Comparison of ENCODE assay signal across 19 cellular contexts in genomic region chr19:18783958-18784785, GRCh38. TPM values are rescaled to one million over a fixed set of nuclear protein-coding genes. Genes with fewer than 3 reads are reported as not detected.
DNase-seq lines count a peak whose midpoint lies in the region; ATAC-seq and TF ChIP-seq lines count a peak whose summit lies in the region.
"Had no signal": no experiment of that assay in that cellular context is flagged by ENCODE, and none has a peak within 500 bp of the region (broad histone marks: within the 10 kb centered on the region; RNA-seq: fewer than 3 reads in every experiment).

No MANE protein-coding gene starts in this region.

- H2AFZ ChIP-seq in osteoblast (ENCODE audit: low read length) (no peak overlapping the region), smooth muscle cell (ENCODE audit: low read depth) (no peak overlapping the region)

- no peak overlapping the region for H3K4me2 ChIP-seq in osteoblast (ENCODE audit: insufficient read depth, low read length)
- no peak overlapping the region for H3K4me2 ChIP-seq in smooth muscle cell

- H3K4me3 ChIP-seq in right cardiac atrium (ENCODE audit: low read length) (no peak overlapping the region), osteoblast (ENCODE audit: insufficient read depth, low read length) (no peak overlapping the region), smooth muscle cell (no peak overlapping the region)
- H3K4me3 ChIP-seq: A549, BLaER1 had no signal

- no peaks in the 10 kb centered on the region for H3K27me3 ChIP-seq in right cardiac atrium (ENCODE audit: control insufficient read depth, insufficient read depth)
- H3K27me3 ChIP-seq in osteoblast (ENCODE audit: insufficient read depth, low read length) = peaks cover 8% of the 10 kb centered on the region
- H3K27me3 ChIP-seq in smooth muscle cell (ENCODE audit: low read depth) = peaks cover 36% of the 10 kb centered on the region

- peaks cover 3% of the 10 kb centered on the region for H4K20me1 ChIP-seq in osteoblast (ENCODE audit: insufficient read depth, low read length)
- H4K20me1 ChIP-seq in smooth muscle cell (ENCODE audit: low read depth) = peaks cover 25% of the 10 kb centered on the region

- H3K9me3 Mint-ChIP-seq in activated CD4-positive, alpha-beta T cell treated with anti-CD3 and anti-CD28 coated beads, Interleukin-2, amount 10 ng/mL, durations not matched to agents 24 days and 14 days = no peaks in the 10 kb centered on the region
- H3K9me3 Mint-ChIP-seq in central memory CD8-positive, alpha-beta T cell = no peaks in the 10 kb centered on the region
- H3K9me3 Mint-ChIP-seq: CD8-positive, alpha-beta T cell had no signal

- no peaks in the 10 kb centered on the region for H3K36me3 ChIP-seq in osteoblast (ENCODE audit: insufficient read depth, low read length)
- no peaks in the 10 kb centered on the region for H3K36me3 ChIP-seq in smooth muscle cell (ENCODE audit: low read depth)
- H3K36me3 ChIP-seq: BLaER1 had no signal

- H3K4me3 Mint-ChIP-seq in activated CD4-positive, alpha-beta T cell treated with anti-CD3 and anti-CD28 coated beads, Interleukin-2, amount 10 ng/mL, durations not matched to agents 24 days and 14 days = peak overlapping the region; percentile 8
- peak overlapping the region; percentile 28 for H3K4me3 Mint-ChIP-seq in central memory CD8-positive, alpha-beta T cell
- H3K4me3 Mint-ChIP-seq: CD8-positive, alpha-beta T cell had no signal

- peaks cover 3% of the 10 kb centered on the region for H3K4me1 ChIP-seq in right cardiac atrium (ENCODE audit: control insufficient read depth, insufficient read depth, low read length)
- no peaks in the 10 kb centered on the region for H3K4me1 ChIP-seq in osteoblast (ENCODE audit: insufficient read depth, low read length)
- no peaks in the 10 kb centered on the region for H3K4me1 ChIP-seq in smooth muscle cell (ENCODE audit: low read depth)

- 87% methylated on average over 19 of the region's 19 CpGs for WGBS in right cardiac atrium
- WGBS in smooth muscle cell (ENCODE audit: low lambda C conversion rate) = 91% methylated on average over 19 of the region's 19 CpGs

- intact Hi-C loops in activated CD4-positive, alpha-beta T cell treated with anti-CD3 and anti-CD28 coated beads, Interleukin-2, amount 10 ng/mL, durations not matched to agents 24 days and 14 days (cut with micrococcal nuclease) = loop anchor here (10.0 kb wide), 1 partner anchor 81 kb away; no protein-coding TSS in a partner anchor
- intact Hi-C loops in right cardiac atrium (cut with DNase I) (no loop called here), left ventricle myocardium superior (cut with micrococcal nuclease) (no loop called here)

- H3K27ac Mint-ChIP-seq in activated CD4-positive, alpha-beta T cell treated with anti-CD3 and anti-CD28 coated beads, Interleukin-2, amount 10 ng/mL, durations not matched to agents 24 days and 14 days = no peak overlapping the region
- H3K27ac Mint-ChIP-seq in central memory CD8-positive, alpha-beta T cell (ENCODE audit: low read depth) = no peak overlapping the region
- H3K27ac Mint-ChIP-seq: CD8-positive, alpha-beta T cell had no signal

- DNase-seq in activated CD4-positive, alpha-beta T cell treated with anti-CD3 and anti-CD28 coated beads, Interleukin-2, amount 10 ng/mL, durations not matched to agents 24 days and 14 days = no peak
- no peak for DNase-seq in activated CD4-positive, alpha-beta T cell treated with anti-CD3 and anti-CD28 coated beads for 48 hours
- peak in 2 of 3 donors; percentile 34 to 51 for DNase-seq in right cardiac atrium
- DNase-seq in left ventricle myocardium superior = no peak
- no peak for DNase-seq in central memory CD8-positive, alpha-beta T cell (ENCODE audit: low spot score in 2 of 2)
- peak; percentile 71 for DNase-seq in osteoblast (ENCODE audit: insufficient read length, low spot score, missing footprints)
- no peak for DNase-seq in smooth muscle cell (lab: John Stamatoyannopoulos, UW; ENCODE audit: unreplicated experiment)
- no peak for DNase-seq in NCI-H187 (lab: John Stamatoyannopoulos, UW)
- DNase-seq: AML-193, DMS 273 treated with DMSO at 0.1 percent for 48 hours, DND-41, HCEC 1CT had no signal

- H3K36me3 Mint-ChIP-seq in activated CD4-positive, alpha-beta T cell treated with anti-CD3 and anti-CD28 coated beads, Interleukin-2, amount 10 ng/mL, durations not matched to agents 24 days and 14 days (ENCODE audit: low read depth) = peaks cover 2% of the 10 kb centered on the region
- peaks cover 4% of the 10 kb centered on the region for H3K36me3 Mint-ChIP-seq in central memory CD8-positive, alpha-beta T cell (ENCODE audit: insufficient read depth)
- H3K36me3 Mint-ChIP-seq: CD8-positive, alpha-beta T cell had no signal

- TF ChIP-seq CTCF in osteoblast (IDR thresholded peaks at IDR 0.05; ENCODE audit: extremely low read depth, low read depth, low read length) = no peak
- TF ChIP-seq CTCF in smooth muscle cell (IDR thresholded peaks at IDR 0.05; ENCODE audit: borderline replicate concordance, insufficient read depth, poor library complexity, severe bottlenecking) = no peak

- H3K27ac ChIP-seq in right cardiac atrium (ENCODE audit: low read length) (no peak overlapping the region), osteoblast (ENCODE audit: low read depth, low read length) (no peak overlapping the region), smooth muscle cell (ENCODE audit: low read depth) (no peak overlapping the region)
- H3K27ac ChIP-seq: 22Rv1, A549, BLaER1, HL-60 had no signal

- H3K79me2 ChIP-seq in osteoblast (ENCODE audit: insufficient read depth, low read length) = no peaks in the 10 kb centered on the region
- no peaks in the 10 kb centered on the region for H3K79me2 ChIP-seq in smooth muscle cell (ENCODE audit: low read depth)

- H3K9me3 ChIP-seq in right cardiac atrium (ENCODE audit: control insufficient read depth, low read length) (no peaks in the 10 kb centered on the region), osteoblast (ENCODE audit: low read depth, low read length) (no peaks in the 10 kb centered on the region), smooth muscle cell (replicated peaks; ENCODE audit: low read depth) (no peaks in the 10 kb centered on the region)
- H3K9me3 ChIP-seq: A549 had no signal

- H3F3A ChIP-seq in smooth muscle cell (ENCODE audit: low read depth) = no peaks in the 10 kb centered on the region

- no peak overlapping the region for H3K9ac ChIP-seq in smooth muscle cell (ENCODE audit: low read depth)
- H3K9ac ChIP-seq: BLaER1 had no signal

- no peak for ATAC-seq in right cardiac atrium
- ATAC-seq in left ventricle myocardium superior = no peak
- no peak for ATAC-seq in central memory CD8-positive, alpha-beta T cell (replicated peaks; ENCODE audit: extremely low read depth, poor library complexity, severe bottlenecking)

- peaks cover 38% of the 10 kb centered on the region for H3K27me3 Mint-ChIP-seq in activated CD4-positive, alpha-beta T cell treated with anti-CD3 and anti-CD28 coated beads, Interleukin-2, amount 10 ng/mL, durations not matched to agents 24 days and 14 days
- peaks cover 51% of the 10 kb centered on the region for H3K27me3 Mint-ChIP-seq in central memory CD8-positive, alpha-beta T cell

- peaks cover 7% of the 10 kb centered on the region for H3K4me1 Mint-ChIP-seq in activated CD4-positive, alpha-beta T cell treated with anti-CD3 and anti-CD28 coated beads, Interleukin-2, amount 10 ng/mL, durations not matched to agents 24 days and 14 days
- H3K4me1 Mint-ChIP-seq in central memory CD8-positive, alpha-beta T cell = peaks cover 36% of the 10 kb centered on the region

RNA-seq across cellular contexts. Expression of gene COMP, which starts 6.9 kb away (rescaled TPM):
- not detected in 2 replicates for total RNA-seq in activated CD4-positive, alpha-beta T cell treated with anti-CD3 and anti-CD28 coated beads, Interleukin-2, amount 10 ng/mL, durations not matched to agents 24 days and 14 days
- total RNA-seq in right cardiac atrium (10 to 100 TPM in 1 of 4 donors, 1 to 10 TPM in 3; 1.5 to 13.7 (median 4.7) TPM), left ventricle myocardium superior (not detected), osteoblast (12.4 and 14.8 TPM in 2 replicates), smooth muscle cell (196 and 236 TPM in 2 replicates)
- polyA plus RNA-seq in right cardiac atrium (2.2 TPM), smooth muscle cell (627 and 901 TPM in 2 replicates)
- total RNA-seq: CD8-positive, alpha-beta T cell; HT1080 had no signal
- polyA plus RNA-seq: A549, CD14-positive monocyte had no signal

RNA-seq across cellular contexts. Expression of gene UPF1, which starts 47.6 kb away (rescaled TPM):
- 97.6 and 110 TPM in 2 replicates for total RNA-seq in activated CD4-positive, alpha-beta T cell treated with anti-CD3 and anti-CD28 coated beads, Interleukin-2, amount 10 ng/mL, durations not matched to agents 24 days and 14 days
- total RNA-seq in right cardiac atrium (10 to 100 TPM; 35.2 to 40.0 (median 36.8) TPM), left ventricle myocardium superior (37.3 TPM), osteoblast (36.6 and 41.0 TPM in 2 replicates), smooth muscle cell (16.2 and 37.8 TPM in 2 replicates)
- polyA plus RNA-seq in right cardiac atrium (31.4 TPM), smooth muscle cell (25.4 and 30.3 TPM in 2 replicates)

Comparison
In these comparisons a context has a peak if more than half of its experiments do, and no peak if none do; other contexts are left out.
1. DNase-seq: peak in right cardiac atrium (2 of 3) and osteoblast (single experiment); none in activated CD4-positive, alpha-beta T cell treated with anti-CD3 and anti-CD28 coated beads, Interleukin-2, amount 10 ng/mL, durations not matched to agents 24 days and 14 days (single experiment), activated CD4-positive, alpha-beta T cell treated with anti-CD3 and anti-CD28 coated beads for 48 hours (single experiment), left ventricle myocardium superior (single experiment), central memory CD8-positive, alpha-beta T cell (0 of 2), smooth muscle cell (single experiment) and NCI-H187 (0 of 2).
2. RNA of gene COMP, which starts 6.9 kb away (total RNA-seq): 196 to 236 TPM in smooth muscle cell; 12.4 to 14.8 TPM in osteoblast, 1.5 to 13.7 TPM in right cardiac atrium, not detected in left ventricle myocardium superior (single experiment) and not detected in activated CD4-positive, alpha-beta T cell treated with anti-CD3 and anti-CD28 coated beads, Interleukin-2, amount 10 ng/mL, durations not matched to agents 24 days and 14 days; every median in the first group is over 10 times any median in the second.